1 cellular context compared by ENCODE assay signal in the genomic region with DNA sequence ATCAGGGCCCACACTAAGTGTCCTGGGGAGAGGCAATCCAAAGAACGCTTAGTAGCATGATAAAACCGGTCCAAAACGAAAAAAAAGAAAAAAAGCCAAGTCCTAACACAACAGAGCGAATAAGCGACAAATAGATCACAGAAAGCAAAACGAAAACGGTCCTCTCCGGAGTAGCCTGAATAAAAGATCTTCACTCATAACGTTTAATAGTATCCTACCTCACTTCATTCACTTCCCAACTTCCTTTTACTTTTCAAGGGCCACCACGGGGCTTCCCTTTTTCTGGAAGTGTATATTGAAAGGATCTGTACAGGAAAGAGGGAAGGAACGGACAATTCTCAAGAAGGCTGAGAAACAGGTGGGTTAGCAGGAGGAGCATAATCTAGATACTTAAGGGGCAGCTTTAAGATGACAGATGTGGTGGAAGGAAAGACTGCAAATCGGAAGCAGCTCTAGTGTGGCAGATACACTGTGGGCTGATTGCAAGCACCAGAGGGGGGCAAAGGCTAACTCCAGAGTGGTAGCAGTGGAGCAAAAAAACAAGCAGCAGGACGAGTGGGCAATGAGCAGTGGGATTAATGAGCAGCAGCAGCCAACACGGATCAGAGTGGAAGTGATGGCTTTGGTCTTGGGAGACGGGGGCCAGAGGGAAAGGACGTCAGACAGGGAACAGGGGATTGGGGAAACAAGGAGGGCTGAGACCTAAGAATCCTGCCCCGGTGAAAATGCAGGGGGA.
TF ChIP-seq lines count a peak whose summit lies in the region.

No MANE protein-coding gene starts in this region.

TF ChIP-seq in IMR-90, 13 proteins besides CTCF, POLR2A, EP300 and RAD21:
- TF ChIP-seq BHLHE40 (IDR thresholded peaks at IDR 0.05; ENCODE audit: low read depth, low read length) = no peak
- 0 out of 2 replicates have a peak, but pooled peaks have one; percentile 10 for TF ChIP-seq MXI1 (IDR thresholded peaks at IDR 0.05; ENCODE audit: borderline replicate concordance, low read depth, low read length)
